ENCODE assay signal across 1 cellular context in genomic region chr9:99266136-99267023, GRCh38.
TF ChIP-seq lines count a peak whose summit lies in the region.

No MANE protein-coding gene starts in this region.

TF ChIP-seq in HepG2, 621 proteins besides CTCF, POLR2A, EP300 and RAD21 (continued from another document and continues in another):
- TF ChIP-seq ZNF580 (CRISPR knock-in tag; IDR thresholded peaks at IDR 0.05; ENCODE audit: borderline replicate concordance, low read depth) (0 out of 2 replicates have a peak, but pooled peaks have one; percentile 44), EZH2 (conservative IDR thresholded peaks at IDR 0.05; ENCODE audit: low read depth, low read length) (no peak), YY1 (IDR thresholded peaks at IDR 0.05; ENCODE audit: insufficient read depth, insufficient replicate concordance, low read depth, low read length) (peak; percentile 31), PATZ1 (CRISPR knock-in tag; IDR thresholded peaks at IDR 0.05) (peak; percentile 29; the same call in 1 of the 2 replicates), ZNF337 (CRISPR knock-in tag; IDR thresholded peaks at IDR 0.05; ENCODE audit: borderline replicate concordance, low read depth) (no peak), ZNF333 (CRISPR knock-in tag; IDR thresholded peaks at IDR 0.05; ENCODE audit: borderline replicate concordance) (no peak), ATF7 (IDR thresholded peaks at IDR 0.05) (no peak), ATF7 (CRISPR knock-in tag; IDR thresholded peaks at IDR 0.05) (no peak), ZNF326 (CRISPR knock-in tag; IDR thresholded peaks at IDR 0.05; ENCODE audit: borderline replicate concordance) (no peak), ZBTB26 (CRISPR knock-in tag; IDR thresholded peaks at IDR 0.05; ENCODE audit: borderline replicate concordance) (peak; percentile 82; the same call in 1 of the 2 replicates), ARID4A (CRISPR knock-in tag; IDR thresholded peaks at IDR 0.05; ENCODE audit: borderline replicate concordance) (peak; percentile 40; the same call in 1 of the 2 replicates), ZC3H4 (CRISPR knock-in tag; IDR thresholded peaks at IDR 0.05; ENCODE audit: borderline replicate concordance) (no peak), PRDM4 (CRISPR knock-in tag; IDR thresholded peaks at IDR 0.05; ENCODE audit: borderline replicate concordance) (no peak), ZNF878 (CRISPR knock-in tag; IDR thresholded peaks at IDR 0.05) (0 out of 2 replicates have a peak, but pooled peaks have one; percentile 60), ATF3 (CRISPR knock-in tag; IDR thresholded peaks at IDR 0.05) (no peak), KLF6 (CRISPR knock-in tag; IDR thresholded peaks at IDR 0.05) (0 out of 2 replicates have a peak, but pooled peaks have one; percentile 56), DRAP1 (CRISPR knock-in tag; IDR thresholded peaks at IDR 0.05) (no peak), SIN3B (IDR thresholded peaks at IDR 0.05; ENCODE audit: low read length) (no peak), KDM5B (CRISPR knock-in tag; IDR thresholded peaks at IDR 0.05; ENCODE audit: borderline replicate concordance) (peak; percentile 49; the same call in 1 of the 2 replicates), POGZ (CRISPR knock-in tag; IDR thresholded peaks at IDR 0.05) (peak; percentile 73), ZNF10 (CRISPR knock-in tag; IDR thresholded peaks at IDR 0.05; ENCODE audit: borderline replicate concordance, low read depth) (no peak), ATF7-NPFF (CRISPR knock-in tag; IDR thresholded peaks at IDR 0.05; ENCODE audit: low read depth) (no peak), ZFP91 (CRISPR knock-in tag; IDR thresholded peaks at IDR 0.05; ENCODE audit: borderline replicate concordance) (peak; percentile 62; the same call in 1 of the 2 replicates), MIXL1 (CRISPR knock-in tag; IDR thresholded peaks at IDR 0.05) (0 out of 2 replicates have a peak, but pooled peaks have one; percentile 16), ISL2 (CRISPR knock-in tag; IDR thresholded peaks at IDR 0.05) (peak; percentile 62), ZBTB38 (CRISPR knock-in tag; IDR thresholded peaks at IDR 0.05) (no peak), ZKSCAN8 (CRISPR knock-in tag; IDR thresholded peaks at IDR 0.05; ENCODE audit: borderline replicate concordance) (0 out of 2 replicates have a peak, but pooled peaks have one; percentile 43), GATAD1 (CRISPR knock-in tag; IDR thresholded peaks at IDR 0.05) (peak; percentile 65), SKI (IDR thresholded peaks at IDR 0.05; ENCODE audit: partially characterized antibody) (peak; percentile 64), RFX5 (IDR thresholded peaks at IDR 0.05; ENCODE audit: low read depth, low read length) (no peak), XRCC5 (optimal IDR thresholded peaks at IDR 0.05; ENCODE audit: low read length) (peak; percentile 72), ZMYM2 (CRISPR knock-in tag; IDR thresholded peaks at IDR 0.05) (peak; percentile 58; the same call in 1 of the 2 replicates), ZNF772 (CRISPR knock-in tag; IDR thresholded peaks at IDR 0.05) (no peak), PAWR (CRISPR knock-in tag; IDR thresholded peaks at IDR 0.05; ENCODE audit: borderline replicate concordance) (no peak), TCF7L2 (IDR thresholded peaks at IDR 0.05; ENCODE audit: low read depth, low read length) (no peak), ZBTB4 (CRISPR knock-in tag; IDR thresholded peaks at IDR 0.05; ENCODE audit: borderline replicate concordance) (no peak), NAIF1 (CRISPR knock-in tag; IDR thresholded peaks at IDR 0.05; ENCODE audit: borderline replicate concordance) (no peak)
